In genomic region chr9:92639124-92639523, GRCh38 we compare ENCODE assay signal across 11 cellular contexts. TPM values are rescaled to one million over a fixed set of nuclear protein-coding genes. Genes with fewer than 3 reads are reported as not detected.
A peak's percentile ranks its signal among the peaks of the same experiment; 100 is the strongest.
DNase-seq lines count a peak whose midpoint lies in the region; TF ChIP-seq lines count a peak whose summit lies in the region.
"Had no signal": no experiment of that assay in that cellular context is flagged by ENCODE, and none has a peak within 500 bp of the region (broad histone marks: within the 10 kb centered on the region; RNA-seq: fewer than 3 reads in every experiment).

No MANE protein-coding gene starts in this region.

- H3K79me2 ChIP-seq in neural progenitor cell (ENCODE audit: low read depth): no peaks in the 10 kb centered on the region

- no peak overlapping the region for H2AFZ ChIP-seq in neural progenitor cell (replicated peaks)

- 87% methylated on average over 7 of the region's 7 CpGs for WGBS in suprapubic skin
- WGBS in thyroid gland, 2 donors: 97 to 99% methylated on average over 7 of the region's 7 CpGs

- H3K27me3 ChIP-seq in neural progenitor cell (no peaks in the 10 kb centered on the region), suprapubic skin (no peaks in the 10 kb centered on the region), thyroid gland (no peaks in the 10 kb centered on the region)
- H3K27me3 ChIP-seq: BLaER1 treated with 17β-estradiol and CSF1 and Interleukin-3, amounts not matched to agents 10 nM and 100 nM had no signal

- no peaks in the 10 kb centered on the region for H3K9me3 Mint-ChIP-seq in neural progenitor cell
- H3K9me3 Mint-ChIP-seq: CD4-positive, CD25-positive, alpha-beta regulatory T cell had no signal

- no peak for TF ChIP-seq CTCF in neural progenitor cell (IDR thresholded peaks at IDR 0.05)
- no peak for TF ChIP-seq CTCF in suprapubic skin (IDR thresholded peaks at IDR 0.05)
- no peak for TF ChIP-seq CTCF in thyroid gland (IDR thresholded peaks at IDR 0.05)

- H3K4me3 ChIP-seq in neural progenitor cell (no peak overlapping the region), suprapubic skin (no peak overlapping the region), thyroid gland (replicated peaks in 1 of 3) (no peak overlapping the region)
- H3K4me3 ChIP-seq: BLaER1 treated with 17β-estradiol and CSF1 and Interleukin-3, amounts not matched to agents 10 nM and 100 nM had no signal

- no peak overlapping the region for H3K4me3 Mint-ChIP-seq in neural progenitor cell
- H3K4me3 Mint-ChIP-seq: CD4-positive, CD25-positive, alpha-beta regulatory T cell had no signal

- no peaks in the 10 kb centered on the region for H3K9me3 ChIP-seq in neural progenitor cell (ENCODE audit: low read depth)
- no peaks in the 10 kb centered on the region for H3K9me3 ChIP-seq in suprapubic skin
- no peaks in the 10 kb centered on the region for H3K9me3 ChIP-seq in thyroid gland
- H3K9me3 ChIP-seq: BLaER1 treated with 17β-estradiol and CSF1 and Interleukin-3, amounts not matched to agents 10 nM and 100 nM had no signal

- intact Hi-C loops in thyroid gland (cut with DNase I): loop anchor here (10.0 kb wide), 2 partner anchors 304 to 504 kb away; no protein-coding TSS in a partner anchor

- no peaks in the 10 kb centered on the region for H3K4me1 Mint-ChIP-seq in neural progenitor cell

- TF ChIP-seq POLR2A in suprapubic skin (IDR thresholded peaks at IDR 0.05): no peak
- TF ChIP-seq POLR2A in thyroid gland (IDR thresholded peaks at IDR 0.05): no peak

- H3K27ac ChIP-seq in neural progenitor cell (no peak overlapping the region), suprapubic skin (peak overlapping the region; percentile 39), thyroid gland (no peak overlapping the region)
- H3K27ac ChIP-seq: BLaER1 treated with 17β-estradiol and CSF1 and Interleukin-3, amounts not matched to agents 10 nM and 100 nM; HL-60 had no signal

- no peak for TF ChIP-seq EP300 in suprapubic skin (IDR thresholded peaks at IDR 0.05)

- H3K9ac ChIP-seq in neural progenitor cell: peak overlapping the region; percentile 32
- H3K9ac ChIP-seq: BLaER1 treated with 17β-estradiol and CSF1 and Interleukin-3, amounts not matched to agents 10 nM and 100 nM had no signal

- no peaks in the 10 kb centered on the region for H3K36me3 ChIP-seq in neural progenitor cell
- H3K36me3 ChIP-seq in suprapubic skin: peaks cover 92% of the 10 kb centered on the region
- peaks cover 42 to 43% of the 10 kb centered on the region in 2 donors for H3K36me3 ChIP-seq in thyroid gland

- H3K27ac Mint-ChIP-seq in neural progenitor cell: no peak overlapping the region
- H3K27ac Mint-ChIP-seq: CD4-positive, CD25-positive, alpha-beta regulatory T cell had no signal

- peak; percentile 10 for DNase-seq in activated CD8-positive, alpha-beta memory T cell treated with anti-CD3 and anti-CD28 coated beads, Interleukin-2, amount 50 U/mL, for 48 hours
- no peak for DNase-seq in activated CD8-positive, alpha-beta memory T cell treated with anti-CD3 and anti-CD28 coated beads, Interleukin-2, amount 50 U/mL, for 4 hours
- DNase-seq in neural progenitor cell (ENCODE audit: low spot score) (no peak), suprapubic skin (ENCODE audit: low spot score in 2 of 2) (no peak), thyroid gland (no peak), NOMO-1 treated with dmso at 0.1 percent for 144 hours (lab: John Stamatoyannopoulos, UW; ENCODE audit: unreplicated experiment) (no peak), NCI-H748 treated with DMSO at 0.1 percent for 48 hours (lab: John Stamatoyannopoulos, UW) (no peak)
- DNase-seq: ACHN; CD4-positive, CD25-positive, alpha-beta regulatory T cell had no signal

- peaks cover 9% of the 10 kb centered on the region for H3K36me3 Mint-ChIP-seq in neural progenitor cell

- H3K4me2 ChIP-seq in neural progenitor cell: no peak overlapping the region
- H3K4me2 ChIP-seq: BLaER1 treated with 17β-estradiol and CSF1 and Interleukin-3, amounts not matched to agents 10 nM and 100 nM had no signal

- H4K20me1 ChIP-seq in neural progenitor cell (ENCODE audit: low read depth): peaks cover 5% of the 10 kb centered on the region

- peaks cover 2% of the 10 kb centered on the region for H3K27me3 Mint-ChIP-seq in neural progenitor cell (ENCODE audit: insufficient read depth, low read depth)
- H3K27me3 Mint-ChIP-seq: CD4-positive, CD25-positive, alpha-beta regulatory T cell had no signal

- no peaks in the 10 kb centered on the region for H3F3A ChIP-seq in neural progenitor cell (ENCODE audit: low read depth)

- H3K4me1 ChIP-seq in neural progenitor cell: no peaks in the 10 kb centered on the region
- H3K4me1 ChIP-seq in suprapubic skin: peaks cover 60% of the 10 kb centered on the region
- no peaks in the 10 kb centered on the region for H3K4me1 ChIP-seq in thyroid gland

RNA-seq across cellular contexts. Expression of gene IPPK, which starts 30.8 kb away (rescaled TPM):
- total RNA-seq in neural progenitor cell (ENCODE audit: low replicate concordance) (16.8 and 18.0 TPM in 2 replicates), suprapubic skin (10 to 100 TPM; 45.0 to 53.6 (median 50.0) TPM), thyroid gland (10 to 100 TPM in 2 of 4 donors, 1 to 10 TPM in 2; 6.3 to 12.2 (median 10.2) TPM)
